In genomic region chr10:132236881-132237280, GRCh38 we compare ENCODE assay signal across 25 cellular contexts. TPM values are rescaled to one million over a fixed set of nuclear protein-coding genes. Genes with fewer than 3 reads are reported as not detected.
A peak's percentile ranks its signal among the peaks of the same experiment; 100 is the strongest.
DNase-seq lines count a peak whose midpoint lies in the region; ATAC-seq, FAIRE-seq and TF ChIP-seq lines count a peak whose summit lies in the region.
"Had no signal": no experiment of that assay in that cellular context is flagged by ENCODE, and none has a peak within 500 bp of the region (broad histone marks: within the 10 kb centered on the region; RNA-seq: fewer than 3 reads in every experiment).

No MANE protein-coding gene starts in this region.

- H3K9me3 ChIP-seq in right cardiac atrium (ENCODE audit: control insufficient read depth, low read length) (no peaks in the 10 kb centered on the region), H1 (ENCODE audit: insufficient read depth in 2 of 2, low read depth in 1 of 2, low read length in 1 of 2) (no peaks in the 10 kb centered on the region), neuronal stem cell (replicated peaks in 1 of 2; ENCODE audit: control insufficient read depth in 2 of 2, insufficient read depth in 1 of 2, low read depth in 1 of 2, low read length in 2 of 2) (no peaks in the 10 kb centered on the region), Karpas-422 (ENCODE audit: low read length) (no peaks in the 10 kb centered on the region)
- H3K9me3 ChIP-seq in BLaER1 treated with 17β-estradiol and CSF1 and Interleukin-3, amounts not matched to agents 10 nM and 100 nM (replicated peaks in 1 of 11): no peaks in the 10 kb centered on the region
- H3K9me3 ChIP-seq: A549, BE2C, Caco-2 had no signal

- no peak for TF ChIP-seq RAD21 in H1 (IDR thresholded peaks at IDR 0.05 in 1 of 2, conservative IDR thresholded peaks at IDR 0.05 in 1 of 2; ENCODE audit: low read depth in 2 of 2, low read length in 2 of 2)

- no peak overlapping the region for H3K56ac ChIP-seq in H1 (replicated peaks; ENCODE audit: insufficient read length, low read depth, low read length)

- H4K8ac ChIP-seq in H1 (ENCODE audit: extremely low read depth, insufficient read depth, low read length): peak overlapping the region; percentile 53
- H4K8ac ChIP-seq in neuronal stem cell (ENCODE audit: low read depth, low read length): peak overlapping the region; percentile 77

- H3K23ac ChIP-seq in H1 (ENCODE audit: insufficient read length): no peak overlapping the region
- peak overlapping the region; percentile 86 for H3K23ac ChIP-seq in neuronal stem cell (ENCODE audit: low read depth, low read length, poor library complexity)

- H3K79me2 ChIP-seq in H1 (ENCODE audit: control insufficient read depth in 1 of 2, insufficient read depth in 2 of 2, low read length in 2 of 2) (no peaks in the 10 kb centered on the region), Karpas-422 (ENCODE audit: low read length) (no peaks in the 10 kb centered on the region)

- no peak overlapping the region for H2AFZ ChIP-seq in H1 (ENCODE audit: low read length)
- H2AFZ ChIP-seq in neuronal stem cell (ENCODE audit: low read length): no peak overlapping the region
- H2AFZ ChIP-seq in Karpas-422 (ENCODE audit: low read length): no peak overlapping the region
- H2AFZ ChIP-seq: GM23248 had no signal

- H3K27ac ChIP-seq in right cardiac atrium (ENCODE audit: low read length) (no peak overlapping the region), H1 (ENCODE audit: low read depth, low read length) (no peak overlapping the region; the same call in 1 of the 2 replicates), neuronal stem cell (replicated peaks; ENCODE audit: low read length) (no peak overlapping the region), Karpas-422 (ENCODE audit: low read length) (no peak overlapping the region)
- H3K27ac ChIP-seq in BLaER1 treated with 17β-estradiol and CSF1 and Interleukin-3, amounts not matched to agents 10 nM and 100 nM: peak overlapping the region in 5 of 11 experiments; percentile 18 to 48 (median 25); a peak in 7 of 22 replicates
- H3K27ac ChIP-seq: A549, C4-2B, GM23248 had no signal

- no peak for TF ChIP-seq POLR2A in H1 (IDR thresholded peaks at IDR 0.05; ENCODE audit: control extremely low read depth in 1 of 2, low read depth in 2 of 2, low read length in 2 of 2)

- POLR2A ChIA-PET in H1 (lab: Charles Lee; ENCODE audit: partially characterized antibody): interaction anchor here (0.7 kb wide), 1 partner anchor 9 kb away, joined by 3 read pairs; no protein-coding TSS in a partner anchor

- H3K4me2 ChIP-seq in BLaER1 treated with 17β-estradiol and CSF1 and Interleukin-3, amounts not matched to agents 10 nM and 100 nM: peak overlapping the region; percentile 42 to 94 (median 87); a peak in 21 of 22 replicates
- H3K4me2 ChIP-seq in H1 (ENCODE audit: insufficient read depth in 1 of 2, low read depth in 2 of 2, low read length in 2 of 2): no peak overlapping the region
- no peak overlapping the region for H3K4me2 ChIP-seq in neuronal stem cell (ENCODE audit: insufficient read depth, low read length, poor library complexity, severe bottlenecking)
- H3K4me2 ChIP-seq in Karpas-422 (ENCODE audit: low read depth, low read length, poor library complexity, severe bottlenecking): no peak overlapping the region
- H3K4me2 ChIP-seq: A549 had no signal

- H3K36me3 ChIP-seq in BLaER1 treated with 17β-estradiol and CSF1 and Interleukin-3, amounts not matched to agents 10 nM and 100 nM: no peaks in the 10 kb centered on the region
- H3K36me3 ChIP-seq in H1 (ENCODE audit: control insufficient read depth in 2 of 4, insufficient read depth in 4 of 4, low read length in 3 of 4) (no peaks in the 10 kb centered on the region), neuronal stem cell (replicated peaks in 1 of 2; ENCODE audit: control insufficient read depth in 2 of 2, insufficient read depth in 2 of 2, low read length in 2 of 2) (peaks cover 0 to 3% of the 10 kb centered on the region in 2 donors), Karpas-422 (ENCODE audit: insufficient read depth, low read length) (no peaks in the 10 kb centered on the region)
- H3K36me3 ChIP-seq: BE2C had no signal

- no peak overlapping the region for H2AK5ac ChIP-seq in H1 (ENCODE audit: low read depth, low read length)
- H2AK5ac ChIP-seq in neuronal stem cell (ENCODE audit: low read depth, low read length): peak overlapping the region; percentile 91

- no peaks in the 10 kb centered on the region for H3K23me2 ChIP-seq in H1 (ENCODE audit: low read depth, low read length)

- WGBS in right cardiac atrium: 93% methylated on average over 13 of the region's 13 CpGs
- WGBS in H1 (ENCODE audit: extremely low coverage in 1 of 2, insufficient coverage in 1 of 2, insufficient read length in 1 of 2, insufficient replicate concordance in 2 of 2, low coverage in 1 of 2, low lambda C conversion rate in 2 of 2, missing lambda C conversion rate in 1 of 2), 2 experiments: 87% methylated on average over 9 of the region's 13 CpGs; no CpG with 5 or more reads in 1 of the 2 experiments
- WGBS in neuronal stem cell (ENCODE audit: extremely low coverage in 2 of 2, insufficient read length in 2 of 2, insufficient replicate concordance in 1 of 2), 2 donors: no CpG with 5 or more reads among the region's 13 CpGs

- H4K91ac ChIP-seq in H1 (replicated peaks; ENCODE audit: insufficient read length, low read length) (no peak overlapping the region), neuronal stem cell (ENCODE audit: low read depth, low read length, poor library complexity) (peak overlapping the region; percentile 66)

- no peak for TF ChIP-seq CTCF in H1 (IDR thresholded peaks at IDR 0.05; ENCODE audit: control extremely low read depth in 1 of 3, insufficient read depth in 1 of 3, low read depth in 1 of 3, low read length in 3 of 3)

- no peaks in the 10 kb centered on the region for H3K27me3 ChIP-seq in right cardiac atrium (ENCODE audit: control insufficient read depth, insufficient read depth)
- peaks cover 0 to 71% (median 0%) of the 10 kb centered on the region in 11 experiments; a peak in 9 of 22 replicates for H3K27me3 ChIP-seq in BLaER1 treated with 17β-estradiol and CSF1 and Interleukin-3, amounts not matched to agents 10 nM and 100 nM
- H3K27me3 ChIP-seq in H1 (replicated peaks in 1 of 4; ENCODE audit: control insufficient read depth in 3 of 4, extremely low read depth in 1 of 4, insufficient read depth in 3 of 4, low read length in 3 of 4): no peaks in the 10 kb centered on the region; a peak in 1 of 7 replicates
- H3K27me3 ChIP-seq in neuronal stem cell (ENCODE audit: control insufficient read depth in 3 of 3, insufficient read depth in 3 of 3, low read depth in 1 of 3, low read length in 3 of 3): no peaks in the 10 kb centered on the region
- H3K27me3 ChIP-seq in Karpas-422 (ENCODE audit: low read length): no peaks in the 10 kb centered on the region
- H3K27me3 ChIP-seq: BE2C had no signal

- FAIRE-seq in H1 (lab: Jason Lieb, UNC): no peak
- FAIRE-seq: A549, G401.6, GM12892, GM19239 had no signal

- H2BK12ac ChIP-seq in H1 (ENCODE audit: low read depth, low read length) (no peak overlapping the region), neuronal stem cell (ENCODE audit: low read length) (peak overlapping the region; percentile 79)

- no peak overlapping the region for H2BK20ac ChIP-seq in H1 (ENCODE audit: low read length)

- TF ChIP-seq EP300 in H1 (IDR thresholded peaks at IDR 0.05; ENCODE audit: borderline replicate concordance in 1 of 2, low read depth in 2 of 2, low read length in 2 of 2): no peak

- no peak overlapping the region for H3K18ac ChIP-seq in H1 (ENCODE audit: extremely low read depth, low read length)
- H3K18ac ChIP-seq in neuronal stem cell (ENCODE audit: low read length): peak overlapping the region; percentile 12

- H3K4me3 ChIP-seq in right cardiac atrium (ENCODE audit: low read length) (no peak overlapping the region), H1 (ENCODE audit: extremely low read depth in 1 of 4, insufficient read depth in 2 of 4, low read depth in 3 of 4, low read length in 4 of 4) (no peak overlapping the region), neuronal stem cell (ENCODE audit: low read length in 2 of 2) (no peak overlapping the region), Karpas-422 (ENCODE audit: low read length) (no peak overlapping the region)
- peak overlapping the region in 1 of 10 experiments; percentile 2; a peak in 1 of 20 replicates for H3K4me3 ChIP-seq in BLaER1 treated with 17β-estradiol and CSF1 and Interleukin-3, amounts not matched to agents 10 nM and 100 nM
- H3K4me3 ChIP-seq: A549, GM23248 had no signal

- H2BK120ac ChIP-seq in H1 (replicated peaks; ENCODE audit: low read depth, low read length): no peak overlapping the region
- peak overlapping the region; percentile 0 for H2BK120ac ChIP-seq in neuronal stem cell (ENCODE audit: low read depth, low read length)

- H3K9ac ChIP-seq in BLaER1 treated with 17β-estradiol and CSF1 and Interleukin-3, amounts not matched to agents 10 nM and 100 nM: peak overlapping the region in 4 of 11 experiments; percentile 33 to 50 (median 46); a peak in 6 of 22 replicates
- no peak overlapping the region for H3K9ac ChIP-seq in H1 (replicated peaks in 1 of 4; ENCODE audit: extremely low read depth in 1 of 4, low read depth in 3 of 4, low read length in 3 of 4)
- H3K9ac ChIP-seq in neuronal stem cell (ENCODE audit: low read depth, low read length, poor library complexity): peak overlapping the region; percentile 17
- H3K9ac ChIP-seq in Karpas-422 (ENCODE audit: low read length): no peak overlapping the region
- H3K9ac ChIP-seq: GM23248 had no signal

- intact Hi-C loops in right cardiac atrium (cut with DNase I) (no loop called here), cardiac septum (cut with DNase I) (no loop called here)

- no peak overlapping the region for H4K5ac ChIP-seq in H1 (ENCODE audit: insufficient read length, low read depth, low read length)

- H4K20me1 ChIP-seq in BLaER1 treated with 17β-estradiol and CSF1 and Interleukin-3, amounts not matched to agents 10 nM and 100 nM: peaks cover 0 to 88% (median 21%) of the 10 kb centered on the region in 11 experiments; a peak in 12 of 22 replicates
- H4K20me1 ChIP-seq in H1 (replicated peaks in 1 of 2; ENCODE audit: control insufficient read depth in 1 of 2, insufficient read depth in 2 of 2, low read length in 2 of 2): peaks cover 0 to 4% of the 10 kb centered on the region in 2 experiments
- no peaks in the 10 kb centered on the region for H4K20me1 ChIP-seq in Karpas-422 (ENCODE audit: insufficient read depth, low read depth, low read length)

- no peak overlapping the region for H2BK15ac ChIP-seq in H1 (ENCODE audit: low read length)
- peak overlapping the region; percentile 77 for H2BK15ac ChIP-seq in neuronal stem cell (ENCODE audit: low read length)

- no peak overlapping the region for H3K4ac ChIP-seq in H1 (replicated peaks; ENCODE audit: insufficient read length, low read depth, low read length)
- H3K4ac ChIP-seq in neuronal stem cell (ENCODE audit: low read length): no peak overlapping the region

- ATAC-seq in right cardiac atrium (no peak), GM18861 (IDR thresholded peaks at IDR 0.05; ENCODE audit: unreplicated experiment) (no peak)
- ATAC-seq: A549; CD8-positive, alpha-beta T cell; HCT116 had no signal

- H3K79me1 ChIP-seq in H1 (ENCODE audit: low read depth, low read length): no peaks in the 10 kb centered on the region
- H3K79me1 ChIP-seq in neuronal stem cell (ENCODE audit: low read depth, low read length): peaks cover 7% of the 10 kb centered on the region

- H3K9me2 ChIP-seq in Karpas-422 (replicated peaks; ENCODE audit: insufficient read depth, low read length): no peaks in the 10 kb centered on the region

- CTCF ChIA-PET in H1 (lab: Charles Lee; ENCODE audit: partially characterized antibody): interaction anchor here (0.9 to 1.9 kb wide), 4 partner anchors 9 to 124 kb away, joined by 3 to 5 read pairs (median 4); no protein-coding TSS in a partner anchor

- H2BK5ac ChIP-seq in H1 (ENCODE audit: low read depth, low read length): no peak overlapping the region
- no peak overlapping the region for H2BK5ac ChIP-seq in neuronal stem cell (ENCODE audit: low read length)

- H3K14ac ChIP-seq in H1 (ENCODE audit: insufficient read length) (no peak overlapping the region), neuronal stem cell (ENCODE audit: low read length) (peak overlapping the region; percentile 31)

- H3K4me1 ChIP-seq in right cardiac atrium (ENCODE audit: control insufficient read depth, insufficient read depth, low read length): no peaks in the 10 kb centered on the region
- H3K4me1 ChIP-seq in BLaER1 treated with 17β-estradiol and CSF1 and Interleukin-3, amounts not matched to agents 10 nM and 100 nM: peaks cover 44 to 97% (median 84%) of the 10 kb centered on the region in 10 experiments
- H3K4me1 ChIP-seq in H1 (replicated peaks in 1 of 4; ENCODE audit: control insufficient read depth in 3 of 4, insufficient read depth in 4 of 4, low read length in 3 of 4): no peaks in the 10 kb centered on the region
- peaks cover 7 to 19% of the 10 kb centered on the region in 2 donors for H3K4me1 ChIP-seq in neuronal stem cell (ENCODE audit: control insufficient read depth in 2 of 2, insufficient read depth in 1 of 2, low read depth in 1 of 2, low read length in 2 of 2)
- H3K4me1 ChIP-seq in Karpas-422 (ENCODE audit: low read length): no peaks in the 10 kb centered on the region
- H3K4me1 ChIP-seq: A549, BE2C, Caco-2 had no signal

- DNase-seq in right cardiac atrium (peak in 2 of 3 donors; percentile 41 to 42), cardiac septum (ENCODE audit: low spot score) (no peak), H1 (ENCODE audit: low read depth in 1 of 2, low spot score in 2 of 2) (no peak), neuronal stem cell (ENCODE audit: low spot score) (no peak), Karpas-422 (no peak), NCI-H2227 treated with DMSO at 0.1 percent for 48 hours (lab: John Stamatoyannopoulos, UW) (no peak)
- DNase-seq: 8988T; ACHN; AML-193; BE2C; Caco-2; CD4-positive, CD25-positive, alpha-beta regulatory T cell; CD8-positive, alpha-beta T cell; DMS153; DND-41; GM23248; H9 had no signal

RNA-seq across cellular contexts. Expression of gene DPYSL4, which starts 50.1 kb away (rescaled TPM):
- total RNA-seq in right cardiac atrium (10 to 100 TPM in 1 of 4 donors, 1 to 10 TPM in 3; 1.9 to 13.8 (median 5.6) TPM), cardiac septum (55.4 TPM)
- polyA plus RNA-seq in right cardiac atrium (11.0 TPM), H1 (2011; rRNA removed) (12.9 and 21.6 TPM in 2 replicates)
- 15.2 and 16.4 TPM in 2 replicates for total RNA-seq in H1 (2021; fragmentation: NEBNext Ultra II Directional; extraction: Animal tissue kit (Norgen Biotek cat#: 25700))
- polyA plus RNA-seq in H1 (2011; cell fraction: cytosol; rRNA removed): 12.2 TPM
- polyA plus RNA-seq in H1 (2011; cell fraction: nucleus; rRNA removed): 51.0 TPM
- polyA plus RNA-seq in H1 (2012, experiment 1 of 2): 17.8 to 24.2 TPM (median 20.8 TPM) in 4 replicates
- polyA plus RNA-seq in H1 (2012, experiment 2 of 2): 13.3 TPM
- 15.1 TPM for polyA plus RNA-seq in H1 (2013, experiment 1 of 2)
- 13.3 TPM for polyA plus RNA-seq in H1 (2013, experiment 2 of 2)
- polyA minus RNA-seq in H1 (2011; rRNA and poly(A)+ RNA removed): 7.1 and 10.2 TPM in 2 replicates
- 7.7 TPM for polyA minus RNA-seq in H1 (2011; cell fraction: cytosol; rRNA and poly(A)+ RNA removed)
- 9.5 TPM for polyA minus RNA-seq in H1 (2011; cell fraction: nucleus; rRNA and poly(A)+ RNA removed)
- polyA plus RNA-seq in neuronal stem cell (2013, experiment 1 of 2): 27.1 TPM
- polyA plus RNA-seq in neuronal stem cell (2013, experiment 2 of 2): 25.4 TPM
- total RNA-seq in Karpas-422 (2014; rRNA removed; shearing (Covaris generic); ENCODE audit: low replicate concordance): 0.11 TPM in 1 of 2 replicates, not detected in the other
- total RNA-seq: Caco-2 had no signal

Comparison
In these comparisons a context has a peak if more than half of its experiments do, and no peak if none do; other contexts are left out.
1. DNase-seq: peak in right cardiac atrium (2 of 3); none in cardiac septum (single experiment), H1 (0 of 2), neuronal stem cell (single experiment), Karpas-422 (single experiment) and NCI-H2227 treated with DMSO at 0.1 percent for 48 hours (single experiment).
2. H3K4me2 ChIP-seq: peak in BLaER1 treated with 17β-estradiol and CSF1 and Interleukin-3, amounts not matched to agents 10 nM and 100 nM (11 of 11); none in H1 (0 of 2), neuronal stem cell (single experiment) and Karpas-422 (single experiment).